In the genomic region with DNA sequence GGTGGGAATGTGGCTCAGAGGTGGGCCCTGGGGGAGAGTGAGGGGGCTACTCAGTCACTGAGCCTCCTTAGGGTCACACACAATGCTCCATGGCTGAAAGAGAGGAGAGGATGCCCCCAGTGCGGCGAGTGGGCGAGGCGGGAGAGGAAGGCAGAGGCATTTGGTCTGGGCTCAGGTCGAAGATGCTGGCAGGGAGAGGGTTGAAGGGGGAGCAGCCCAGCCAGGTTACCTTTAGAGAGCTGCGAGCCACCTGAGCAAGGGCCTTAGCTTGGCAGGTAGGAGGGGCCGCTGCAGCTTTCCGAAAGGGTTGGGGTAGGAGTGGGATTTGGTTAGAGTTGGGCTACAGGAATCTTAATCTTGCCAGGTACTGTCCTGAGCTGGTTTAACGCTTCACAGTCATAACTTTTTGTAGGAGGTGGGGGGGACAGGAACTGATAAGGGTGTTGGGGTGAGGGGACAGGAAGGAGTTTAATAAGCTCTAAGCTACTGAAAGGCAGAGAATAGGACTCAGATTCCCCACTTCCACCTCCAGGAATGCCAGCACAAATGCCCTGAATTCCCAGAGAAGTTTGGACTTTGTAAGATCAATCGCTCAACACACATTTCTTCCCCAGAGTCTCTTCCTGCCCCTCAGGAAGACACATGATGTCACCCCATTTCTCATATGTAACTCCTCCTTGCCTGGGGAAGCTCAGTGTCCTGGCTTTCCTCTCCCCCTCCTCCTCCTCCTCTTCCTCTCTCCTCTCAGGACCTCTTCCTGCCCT, we compare ENCODE assay signal across 19 cellular contexts. TPM values are rescaled to one million over a fixed set of nuclear protein-coding genes. Genes with fewer than 3 reads are reported as not detected.
"Had no signal": no experiment of that assay in that cellular context is flagged by ENCODE, and none has a peak within 500 bp of the region (broad histone marks: within the 10 kb centered on the region; RNA-seq: fewer than 3 reads in every experiment).

No MANE protein-coding gene starts in this region.

- H3K27ac Mint-ChIP-seq: activated CD4-positive, alpha-beta T cell treated with anti-CD3 and anti-CD28 coated beads, Interleukin-2, amount 10 ng/mL, durations not matched to agents 24 days and 14 days; activated CD8-positive, alpha-beta T cell treated with anti-CD3 and anti-CD28 coated beads, Interleukin-2, amount 10 ng/mL, durations not matched to agents 7 days and 5 days; activated naive CD8-positive, alpha-beta T cell treated with anti-CD3 and anti-CD28 coated beads, Interleukin-2, amount 50 U/mL, for 24 hours; activated T-helper 17 cell treated with anti-CD3 and anti-CD28 coated beads, Interleukin-2, amount 50 U/mL, for 72 hours had no signal

- H3K9me3 ChIP-seq: ascending aorta had no signal

- H2AFZ ChIP-seq: hepatocyte had no signal

- H3K79me2 ChIP-seq: hepatocyte had no signal

- ATAC-seq: activated CD8-positive, alpha-beta T cell treated with anti-CD3 and anti-CD28 coated beads, Interleukin-2, amount 10 ng/mL, durations not matched to agents 7 days and 5 days; activated naive CD8-positive, alpha-beta T cell treated with anti-CD3 and anti-CD28 coated beads, Interleukin-2, amount 50 U/mL, for 24 hours; activated T-helper 17 cell treated with anti-CD3 and anti-CD28 coated beads, Interleukin-2, amount 50 U/mL, for 72 hours; esophagus mucosa had no signal

- H3K4me2 ChIP-seq: hepatocyte had no signal

- H3K9me3 Mint-ChIP-seq: activated CD4-positive, alpha-beta T cell treated with anti-CD3 and anti-CD28 coated beads, Interleukin-2, amount 10 ng/mL, durations not matched to agents 24 days and 14 days; activated naive CD8-positive, alpha-beta T cell treated with anti-CD3 and anti-CD28 coated beads, Interleukin-2, amount 50 U/mL, for 24 hours; activated T-helper 17 cell treated with anti-CD3 and anti-CD28 coated beads, Interleukin-2, amount 50 U/mL, for 72 hours had no signal

- FAIRE-seq: bronchial epithelial cell, endometrium had no signal

- H3K36me3 ChIP-seq: ascending aorta had no signal

- DNase-seq: activated CD4-positive, alpha-beta T cell treated with anti-CD3 and anti-CD28 coated beads, Interleukin-2, amount 10 ng/mL, durations not matched to agents 24 days and 14 days; activated CD4-positive, CD25-positive, alpha-beta regulatory T cell; activated CD8-positive, alpha-beta T cell treated with anti-CD3 and anti-CD28 coated beads, Interleukin-2, amount 10 ng/mL, durations not matched to agents 7 days and 5 days; activated naive CD4-positive, alpha-beta T cell treated with Interleukin-2 at 50 U/mL for 16 hours; activated naive CD8-positive, alpha-beta T cell treated with anti-CD3 and anti-CD28 coated beads, Interleukin-2, amount 50 U/mL, for 24 hours; midbrain; stimulated activated CD4-positive, alpha-beta T cell treated with anti-CD3 and anti-CD28 coated beads, Interleukin-15, amount 100 ng/mL, for 24 hours; stimulated activated CD4-positive, alpha-beta T cell treated with anti-CD3 and anti-CD28 coated beads, Interleukin-4, amount 100 ng/mL, for 1 hour; stimulated activated naive CD4-positive, alpha-beta T cell; substantia nigra; trophoblast cell had no signal

- H3K4me3 ChIP-seq: ascending aorta, hepatocyte, skin epidermis had no signal

- H3K27ac ChIP-seq: ascending aorta, hepatocyte, skin epidermis had no signal

- H3K4me1 Mint-ChIP-seq: activated CD4-positive, alpha-beta T cell treated with anti-CD3 and anti-CD28 coated beads, Interleukin-2, amount 10 ng/mL, durations not matched to agents 24 days and 14 days; activated naive CD8-positive, alpha-beta T cell treated with anti-CD3 and anti-CD28 coated beads, Interleukin-2, amount 50 U/mL, for 24 hours; activated T-helper 17 cell treated with anti-CD3 and anti-CD28 coated beads, Interleukin-2, amount 50 U/mL, for 72 hours had no signal

- H3K27me3 ChIP-seq: ascending aorta, hepatocyte had no signal

- H3K4me3 Mint-ChIP-seq: activated CD4-positive, alpha-beta T cell treated with anti-CD3 and anti-CD28 coated beads, Interleukin-2, amount 10 ng/mL, durations not matched to agents 24 days and 14 days; activated CD8-positive, alpha-beta T cell treated with anti-CD3 and anti-CD28 coated beads, Interleukin-2, amount 10 ng/mL, durations not matched to agents 7 days and 5 days; activated naive CD8-positive, alpha-beta T cell treated with anti-CD3 and anti-CD28 coated beads, Interleukin-2, amount 50 U/mL, for 24 hours; activated T-helper 17 cell treated with anti-CD3 and anti-CD28 coated beads, Interleukin-2, amount 50 U/mL, for 72 hours had no signal

RNA-seq across cellular contexts. Expression of a gene that starts 4.9 kb away (rescaled TPM):
- total RNA-seq: activated CD4-positive, alpha-beta T cell treated with anti-CD3 and anti-CD28 coated beads, Interleukin-2, amount 10 ng/mL, durations not matched to agents 24 days and 14 days; activated CD8-positive, alpha-beta T cell treated with anti-CD3 and anti-CD28 coated beads, Interleukin-2, amount 10 ng/mL, durations not matched to agents 7 days and 5 days; activated T-helper 17 cell treated with anti-CD3 and anti-CD28 coated beads, Interleukin-2, amount 50 U/mL, for 72 hours; T-helper 2 cell treated with Interferon-gamma antibody and Interleukin-4, amounts not matched to agents 100 ng/mL and 5 ng/mL, for 36 hours had no signal
